21 cellular contexts compared by ENCODE assay signal in genomic region chr10:127614484-127614883, GRCh38.
"Had no signal": no experiment of that assay in that cellular context is flagged by ENCODE, and none has a peak within 500 bp of the region (broad histone marks: within the 10 kb centered on the region; RNA-seq: fewer than 3 reads in every experiment).

No MANE protein-coding gene starts in this region.

- H3K9me3 ChIP-seq: ovary, right atrium auricular region, sigmoid colon, testis, tibial nerve had no signal

- DNase-seq: effector CD4-positive, alpha-beta T cell; endodermal cell; heart left ventricle; hippocampal formation; kidney glomerular epithelial cell; mesendoderm; naive B cell; nucleus accumbens; ovary; sigmoid colon; stimulated activated CD4-positive, alpha-beta T cell treated with anti-CD3 and anti-CD28 coated beads, Interleukin-2, amount 100 ng/mL, for 24 hours; stimulated activated CD4-positive, alpha-beta T cell treated with anti-CD3 and anti-CD28 coated beads, Interleukin-4, amount 100 ng/mL, for 4 hours; stimulated activated naive B cell treated with anti-CD40 and anti-IgM and Interleukin-4, amounts not matched to agents 10 μg/mL and 1 μg/mL and 100 μg/mL, for 72 hours; stimulated activated naive CD8-positive, alpha-beta T cell treated with anti-CD3 and anti-CD28 coated beads, Interleukin-15, amount 100 ng/mL, for 72 hours; testis had no signal

- H3K4me1 Mint-ChIP-seq: endodermal cell; naive B cell; neural crest cell; stimulated activated naive B cell treated with anti-CD40 and anti-IgM and Interleukin-4, amounts not matched to agents 10 μg/mL and 1 μg/mL and 100 μg/mL, for 72 hours; stimulated activated naive CD8-positive, alpha-beta T cell treated with anti-CD3 and anti-CD28 coated beads, Interleukin-15, amount 100 ng/mL, for 72 hours had no signal

- H3K27ac ChIP-seq: coronary artery, heart left ventricle, ovary, right atrium auricular region, sigmoid colon, skin epidermis, testis, tibial nerve had no signal

- H3K27me3 ChIP-seq: ovary, right atrium auricular region, sigmoid colon, testis, tibial nerve had no signal

- H3K27me3 Mint-ChIP-seq: stimulated activated naive CD8-positive, alpha-beta T cell treated with anti-CD3 and anti-CD28 coated beads, Interleukin-15, amount 100 ng/mL, for 72 hours had no signal

- H3K4me3 Mint-ChIP-seq: endodermal cell; naive B cell; neural crest cell; stimulated activated naive B cell treated with anti-CD40 and anti-IgM and Interleukin-4, amounts not matched to agents 10 μg/mL and 1 μg/mL and 100 μg/mL, for 72 hours; stimulated activated naive CD8-positive, alpha-beta T cell treated with anti-CD3 and anti-CD28 coated beads, Interleukin-15, amount 100 ng/mL, for 72 hours had no signal

- H3K9me3 Mint-ChIP-seq: endodermal cell; neural crest cell; stimulated activated naive CD8-positive, alpha-beta T cell treated with anti-CD3 and anti-CD28 coated beads, Interleukin-15, amount 100 ng/mL, for 72 hours had no signal

- H3K27ac Mint-ChIP-seq: endodermal cell; naive B cell; stimulated activated naive B cell treated with anti-CD40 and anti-IgM and Interleukin-4, amounts not matched to agents 10 μg/mL and 1 μg/mL and 100 μg/mL, for 72 hours; stimulated activated naive CD8-positive, alpha-beta T cell treated with anti-CD3 and anti-CD28 coated beads, Interleukin-15, amount 100 ng/mL, for 72 hours had no signal

- H3K36me3 ChIP-seq: heart left ventricle, ovary, right atrium auricular region, sigmoid colon, tibial nerve had no signal

- H3K4me3 ChIP-seq: coronary artery, heart left ventricle, ovary, right atrium auricular region, sigmoid colon, skin epidermis, testis, tibial nerve had no signal

- ATAC-seq: esophagus mucosa; heart left ventricle; stimulated activated naive B cell treated with anti-CD40 and anti-IgM and Interleukin-4, amounts not matched to agents 10 μg/mL and 1 μg/mL and 100 μg/mL, for 72 hours; stimulated activated naive CD8-positive, alpha-beta T cell treated with anti-CD3 and anti-CD28 coated beads, Interleukin-15, amount 100 ng/mL, for 72 hours had no signal

- H3K4me1 ChIP-seq: heart left ventricle, right atrium auricular region, sigmoid colon, testis, tibial nerve had no signal

- H3K36me3 Mint-ChIP-seq: naive B cell; stimulated activated naive B cell treated with anti-CD40 and anti-IgM and Interleukin-4, amounts not matched to agents 10 μg/mL and 1 μg/mL and 100 μg/mL, for 72 hours had no signal
